Comparison of ENCODE assay signal across 14 cellular contexts in the genomic region with DNA sequence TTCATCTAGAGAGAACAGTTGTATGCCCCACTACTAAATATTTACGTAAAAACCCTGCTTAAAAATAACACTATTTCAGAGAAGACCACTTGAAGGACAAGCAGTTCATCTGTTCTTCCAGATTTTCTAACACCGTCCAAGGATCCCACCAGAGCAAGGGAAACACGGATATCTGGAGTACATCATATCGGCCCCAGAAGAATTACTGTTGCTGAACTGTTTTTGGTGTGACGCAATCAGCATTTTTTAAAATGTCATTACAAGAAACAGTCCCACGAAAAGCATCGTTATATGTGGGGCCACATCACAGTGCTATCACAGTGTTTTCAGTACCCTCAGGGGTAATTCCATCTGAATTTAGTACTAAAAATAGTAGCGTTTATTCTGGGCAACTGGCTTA.
"Had no signal": no experiment of that assay in that cellular context is flagged by ENCODE, and none has a peak within 500 bp of the region (broad histone marks: within the 10 kb centered on the region; RNA-seq: fewer than 3 reads in every experiment).

No MANE protein-coding gene starts in this region.

- DNase-seq: activated gamma-delta T cell treated with Interleukin-2 at 50 U/mL for 16 hours; activated T-cell treated with anti-CD3 and anti-CD28 coated beads, Interleukin-2, amount 50 U/mL, for 1 hour; colonic mucosa; gastrocnemius medialis; head of caudate nucleus; kidney; pancreas; psoas muscle; stimulated activated CD4-positive, alpha-beta T cell treated with anti-CD3 and anti-CD28 coated beads, Interleukin-4, amount 100 ng/mL, for 24 hours; T-helper 9 cell; tibial artery had no signal

- H3K4me1 ChIP-seq: colonic mucosa, pancreas had no signal

- H3K9me3 ChIP-seq: ascending aorta, colonic mucosa, esophagus muscularis mucosa, gastrocnemius medialis, neutrophil, pancreas, tibial artery had no signal

- ATAC-seq: gastrocnemius medialis had no signal

- H3K27ac ChIP-seq: colonic mucosa, neutrophil, pancreas, psoas muscle had no signal

- H3K36me3 ChIP-seq: ascending aorta, colonic mucosa, esophagus muscularis mucosa, gastrocnemius medialis, neutrophil, pancreas, tibial artery had no signal

- H3K4me3 ChIP-seq: ascending aorta, colonic mucosa, esophagus muscularis mucosa, gastrocnemius medialis, pancreas, psoas muscle, tibial artery had no signal

- H3K27me3 ChIP-seq: ascending aorta, colonic mucosa, esophagus muscularis mucosa, gastrocnemius medialis, pancreas, tibial artery had no signal
